Comparison of ENCODE assay signal across 8 cellular contexts in genomic region chr12:111812881-111813741, GRCh38. TPM values are rescaled to one million over a fixed set of nuclear protein-coding genes. Genes with fewer than 3 reads are reported as not detected.
A peak's percentile ranks its signal among the peaks of the same experiment; 100 is the strongest.
DNase-seq lines count a peak whose midpoint lies in the region; ATAC-seq, FAIRE-seq and TF ChIP-seq lines count a peak whose summit lies in the region.

No MANE protein-coding gene starts in this region.

- DNase-seq in DMS79 treated with DMSO at 0.1 percent for 48 hours (lab: John Stamatoyannopoulos, UW): peak; percentile 83
- peak; percentile 77 for DNase-seq in NCI-H345 (lab: John Stamatoyannopoulos, UW)
- peak; percentile 74 for DNase-seq in WTC11 (ENCODE audit: low spot score)
- peak; percentile 75 for DNase-seq in bronchial epithelial cell (ENCODE audit: low read depth)
- DNase-seq in islet precursor cell: peak; percentile 93
- DNase-seq in stimulated activated CD4-positive, alpha-beta T cell treated with anti-CD3 and anti-CD28 coated beads, Interleukin-15, amount 100 ng/mL, for 24 hours: peak; percentile 77

- H3K27me3 ChIP-seq in bronchial epithelial cell (ENCODE audit: control insufficient read depth, insufficient read depth, low read length): no peaks in the 10 kb centered on the region

- no peak overlapping the region for H3K27ac Mint-ChIP-seq in WTC11

- peaks cover 20% of the 10 kb centered on the region for H3K9me3 Mint-ChIP-seq in WTC11

- CTCF ChIA-PET in WTC11 (lab: Charles Lee): interaction anchor here (0.6 to 3.1 kb wide), 38 partner anchors 10 to 414 kb away, joined by 3 to 80 read pairs (median 4); partner anchors contain the start of genes ACAD10, ALDH2, BRAP and ERP29

- H3K27me3 Mint-ChIP-seq in WTC11 (ENCODE audit: low read depth): no peaks in the 10 kb centered on the region

- no peak overlapping the region for H3K4me3 Mint-ChIP-seq in WTC11

- no peaks in the 10 kb centered on the region for H3K4me1 Mint-ChIP-seq in WTC11

- no peak; the same call in none of the 2 replicates for TF ChIP-seq CTCF in WTC11 (IDR thresholded peaks at IDR 0.05)
- TF ChIP-seq CTCF in bronchial epithelial cell (IDR thresholded peaks at IDR 0.05; ENCODE audit: insufficient read depth, low read length, severe bottlenecking): peak; percentile 82

- H3K4me3 ChIP-seq in bronchial epithelial cell (ENCODE audit: low read depth, low read length): no peak overlapping the region

- POLR2A ChIA-PET in WTC11 (lab: Charles Lee): interaction anchor here (0.6 to 1.2 kb wide), 4 partner anchors 60 to 128 kb away, joined by 3 to 7 read pairs (median 4); partner anchors contain the start of genes ACAD10 and BRAP

- H3K36me3 ChIP-seq in bronchial epithelial cell (ENCODE audit: control insufficient read depth, insufficient read depth, low read length): peaks cover 6% of the 10 kb centered on the region

- ATAC-seq in HG03060 (IDR thresholded peaks at IDR 0.05; ENCODE audit: low read depth, unreplicated experiment) (peak; percentile 71), WTC11 (peak; percentile 99), HG03135 (IDR thresholded peaks at IDR 0.05; ENCODE audit: unreplicated experiment) (no peak)

- H3K36me3 Mint-ChIP-seq in WTC11: peaks cover 9% of the 10 kb centered on the region

- no peak for FAIRE-seq in bronchial epithelial cell (lab: Jason Lieb, UNC)

TF ChIP-seq in WTC11, 78 proteins besides CTCF, POLR2A, EP300 and RAD21:
- TF ChIP-seq JUN (CRISPR knock-in tag; IDR thresholded peaks at IDR 0.05) (no peak), AFF4 (CRISPR knock-in tag; IDR thresholded peaks at IDR 0.05; ENCODE audit: borderline replicate concordance) (no peak), MAX (CRISPR knock-in tag; IDR thresholded peaks at IDR 0.05) (no peak), NFE2L1 (CRISPR knock-in tag; IDR thresholded peaks at IDR 0.05) (no peak), ZBTB43 (CRISPR knock-in tag; IDR thresholded peaks at IDR 0.05) (no peak), PRDM15 (CRISPR knock-in tag; IDR thresholded peaks at IDR 0.05) (no peak), ATF1 (CRISPR knock-in tag; IDR thresholded peaks at IDR 0.05) (no peak), CDX4 (CRISPR knock-in tag; IDR thresholded peaks at IDR 0.05; ENCODE audit: borderline replicate concordance) (no peak), SMAD3 (CRISPR knock-in tag; IDR thresholded peaks at IDR 0.05; ENCODE audit: borderline replicate concordance) (no peak), SMAD4 (CRISPR knock-in tag; IDR thresholded peaks at IDR 0.05) (no peak), ATF2 (CRISPR knock-in tag; IDR thresholded peaks at IDR 0.05; ENCODE audit: borderline replicate concordance, low read depth) (no peak), ZNF423 (CRISPR knock-in tag; IDR thresholded peaks at IDR 0.05) (no peak), JAZF1 (CRISPR knock-in tag; IDR thresholded peaks at IDR 0.05) (no peak), ZBTB21 (CRISPR knock-in tag; IDR thresholded peaks at IDR 0.05; ENCODE audit: borderline replicate concordance) (no peak), ZNF219 (CRISPR knock-in tag; IDR thresholded peaks at IDR 0.05; ENCODE audit: borderline replicate concordance) (no peak)

RNA-seq across cellular contexts. Expression of gene MAPKAPK5, which starts 28.9 kb away (rescaled TPM):
- total RNA-seq in WTC11 (2021) (71.1 to 81.8 TPM (median 71.2 TPM) in 3 replicates), bronchial epithelial cell (43.3 and 45.5 TPM in 2 replicates)

RNA-seq across cellular contexts. Expression of gene ALDH2, which starts 46.4 kb away (rescaled TPM):
- total RNA-seq in WTC11 (2021) (32.6 to 36.7 TPM (median 36.7 TPM) in 3 replicates), bronchial epithelial cell (41.9 and 106 TPM in 2 replicates)
